21 cellular contexts compared by ENCODE assay signal in the genomic region with DNA sequence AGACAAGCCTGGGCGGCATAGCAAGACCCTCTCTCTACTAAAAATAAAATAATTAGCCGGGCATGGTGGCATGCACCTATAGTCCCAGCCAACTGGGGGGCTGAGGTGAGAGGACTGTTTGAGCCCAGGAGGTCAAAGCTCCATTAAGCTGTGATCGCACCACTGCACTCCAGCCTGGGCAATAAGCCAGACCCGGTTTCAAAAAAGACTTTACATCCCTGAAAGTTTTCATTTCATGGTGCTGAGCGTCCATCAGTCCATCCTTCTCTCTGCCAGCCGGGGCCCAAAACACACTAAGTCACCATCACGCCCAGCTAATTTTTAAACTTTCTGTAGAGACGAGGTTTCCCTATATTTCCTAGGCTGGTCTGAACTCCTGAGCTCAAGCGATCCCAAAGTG. TPM values are rescaled to one million over a fixed set of nuclear protein-coding genes. Genes with fewer than 3 reads are reported as not detected.
A peak's percentile ranks its signal among the peaks of the same experiment; 100 is the strongest.
DNase-seq lines count a peak whose midpoint lies in the region; ATAC-seq and TF ChIP-seq lines count a peak whose summit lies in the region.
"Had no signal": no experiment of that assay in that cellular context is flagged by ENCODE, and none has a peak within 500 bp of the region (broad histone marks: within the 10 kb centered on the region; RNA-seq: fewer than 3 reads in every experiment).

No MANE protein-coding gene starts in this region.

- H3K4me1 ChIP-seq in heart right ventricle (peaks cover 0 to 19% (median 0%) of the 10 kb centered on the region in 9 donors), right lobe of liver (peaks cover 0 to 23% (median 6%) of the 10 kb centered on the region in 4 donors)

- H3K27ac ChIP-seq in heart right ventricle (peak overlapping the region in 5 of 10 donors; percentile 1 to 86 (median 67)), right lobe of liver (peak overlapping the region; percentile 84 to 96 (median 92)), temporal lobe (ENCODE audit: low read depth, low read length) (peak overlapping the region; percentile 98)
- H3K27ac ChIP-seq: GM23248 had no signal

- H3K4me3 ChIP-seq in heart right ventricle (no peak overlapping the region), right lobe of liver (no peak overlapping the region)
- H3K4me3 ChIP-seq: GM23248 had no signal

- H3K36me3 ChIP-seq in heart right ventricle: peaks cover 0 to 11% (median 0%) of the 10 kb centered on the region in 9 donors
- no peaks in the 10 kb centered on the region for H3K36me3 ChIP-seq in right lobe of liver

- TF ChIP-seq CTCF in heart right ventricle (IDR thresholded peaks at IDR 0.05): no peak
- TF ChIP-seq CTCF in right lobe of liver (IDR thresholded peaks at IDR 0.05): no peak

- DNase-seq in left ventricle myocardium superior (no peak), heart right ventricle (no peak), right lobe of liver (no peak), HuH-7.5 (ENCODE audit: low spot score) (no peak)
- no peak for DNase-seq in stimulated activated naive CD4-positive, alpha-beta T cell treated with Interleukin-2 at 50 U/mL for 16 hours (lab: John Stamatoyannopoulos, UW)
- DNase-seq: activated CD4-positive, CD25-positive, alpha-beta regulatory T cell; activated naive CD4-positive, alpha-beta T cell treated with anti-CD3 and anti-CD28 coated beads, Interleukin-2, amount 50 U/mL, for 16 hours; activated T-cell treated with anti-CD3 and anti-CD28 coated beads, Interleukin-2, amount 50 U/mL, for 72 hours; DMS 273 treated with DMSO at 0.1 percent for 48 hours; endodermal cell; GDM1; GM23248; immature natural killer cell; KG1; MV-4-11; NCI-H187; NCI-H345; NK-92 treated with Interleukin-12 subunit alpha and Interleukin-12 subunit beta, amount 100 ng/mL, for 24 hours; SK-N-SH had no signal

- H3K27me3 ChIP-seq in heart right ventricle (no peaks in the 10 kb centered on the region), right lobe of liver (no peaks in the 10 kb centered on the region)

- no peak for TF ChIP-seq POLR2A in right lobe of liver (IDR thresholded peaks at IDR 0.05)

- intact Hi-C loops in left ventricle myocardium superior (cut with micrococcal nuclease) (no loop called here), heart right ventricle (cut with DNase I) (no loop called here), right lobe of liver (cut with DNase I) (no loop called here)

- ATAC-seq in left ventricle myocardium superior (peak; percentile 18), heart right ventricle (no peak), right lobe of liver (peak; percentile 3 to 22 (median 6))
- ATAC-seq: activated T-cell treated with anti-CD3 and anti-CD28 coated beads, Interleukin-2, amount 50 U/mL, for 72 hours had no signal

- 96 to 97% methylated on average over 9 of the region's 9 CpGs for WGBS in heart right ventricle, 2 donors
- WGBS in right lobe of liver (ENCODE audit: insufficient coverage, low coverage, low lambda C conversion rate, missing lambda C conversion rate): 94% methylated on average over 4 of the region's 9 CpGs

- H3K9me3 ChIP-seq in heart right ventricle (no peaks in the 10 kb centered on the region), right lobe of liver (no peaks in the 10 kb centered on the region)
- H3K9me3 ChIP-seq: SK-N-SH had no signal

RNA-seq across cellular contexts. Expression of gene RAB40B, which starts 10.6 kb away (rescaled TPM):
- total RNA-seq in left ventricle myocardium superior (21.3 TPM), heart right ventricle (10 to 100 TPM; 16.9 to 42.4 (median 21.7) TPM), right lobe of liver (10 to 100 TPM in 3 of 6 experiments, 1 to 10 TPM in 3; 3.7 to 12.5 (median 9.3) TPM), temporal lobe (13.0 TPM)
- 10 to 100 TPM in 1 of 2 donors, 1 to 10 TPM in 1; 8.0 to 16.5 TPM for polyA plus RNA-seq in heart right ventricle

RNA-seq across cellular contexts. Expression of gene FN3KRP, which starts 28.6 kb away (rescaled TPM):
- total RNA-seq in left ventricle myocardium superior (14.0 TPM), heart right ventricle (10 to 100 TPM; 10.3 to 18.7 (median 14.7) TPM), right lobe of liver (10 to 100 TPM in 4 of 6 experiments, 1 to 10 TPM in 2; 7.6 to 24.8 (median 14.3) TPM), temporal lobe (25.6 TPM)
- 10 to 100 TPM; 15.4 to 21.5 TPM for polyA plus RNA-seq in heart right ventricle

RNA-seq across cellular contexts. Expression of gene WDR45B, which starts 39.6 kb away (rescaled TPM):
- total RNA-seq in left ventricle myocardium superior (37.3 TPM), heart right ventricle (10 to 100 TPM; 33.0 to 45.5 (median 39.7) TPM), right lobe of liver (10 to 100 TPM; 27.7 to 40.7 (median 31.6) TPM), temporal lobe (43.0 TPM)
- 10 to 100 TPM; 23.3 to 43.8 TPM for polyA plus RNA-seq in heart right ventricle

RNA-seq across cellular contexts. Expression of gene FN3K, which starts 47.5 kb away (rescaled TPM):
- 92.6 TPM for total RNA-seq in left ventricle myocardium superior
- total RNA-seq in heart right ventricle: 100 to 1,000 TPM in 3 of 10 donors, 10 to 100 TPM in 7; 72.4 to 115 (median 92.4) TPM
- 10 to 100 TPM; 48.4 to 93.1 TPM for polyA plus RNA-seq in heart right ventricle
- total RNA-seq in right lobe of liver: 10 to 100 TPM; 29.6 to 61.6 (median 45.5) TPM
- total RNA-seq in temporal lobe: 32.9 TPM
- polyA plus RNA-seq: CD14-positive monocyte had no signal

Comparison
In these comparisons a context has a peak if more than half of its experiments do, and no peak if none do; other contexts are left out.
1. ATAC-seq: peak in left ventricle myocardium superior (single experiment) and right lobe of liver (4 of 4); none in heart right ventricle (0 of 8).